ENCODE assay signal across 25 cellular contexts in genomic region chr3:34687671-34688070, GRCh38.
"Had no signal": no experiment of that assay in that cellular context is flagged by ENCODE, and none has a peak within 500 bp of the region (broad histone marks: within the 10 kb centered on the region; RNA-seq: fewer than 3 reads in every experiment).

No MANE protein-coding gene starts in this region.

- H3K36me3 ChIP-seq: esophagus muscularis mucosa, gastroesophageal sphincter, heart left ventricle, left lung, prostate gland, right atrium auricular region, stomach, tibial nerve, vagina had no signal

- H3K27ac ChIP-seq: dorsolateral prefrontal cortex, epithelial cell of prostate, esophagus muscularis mucosa, foreskin keratinocyte, gastroesophageal sphincter, heart left ventricle, left lung, prostate gland, right atrium auricular region, stomach, testis, tibial nerve, vagina had no signal

- H3K9me3 ChIP-seq: esophagus muscularis mucosa, gastroesophageal sphincter, left lung, prostate gland, stomach, testis, tibial nerve, vagina had no signal

- ATAC-seq: foreskin keratinocyte; gastroesophageal sphincter; heart left ventricle; left cardiac atrium; left lung; naive thymus-derived CD8-positive, alpha-beta T cell; sciatic nerve; stimulated activated effector memory CD8-positive, alpha-beta T cell treated with anti-CD3 and anti-CD28 coated beads, Interleukin-12 subunit alpha, Interleukin-12 subunit beta, amount 100 ng/mL, for 72 hours had no signal

- H3K27me3 ChIP-seq: dorsolateral prefrontal cortex, esophagus muscularis mucosa, foreskin keratinocyte, gastroesophageal sphincter, heart left ventricle, hepatocyte, left lung, right atrium auricular region, stomach, testis, tibial nerve, vagina had no signal

- H3K4me1 ChIP-seq: esophagus muscularis mucosa, foreskin keratinocyte, gastroesophageal sphincter, heart left ventricle, left lung, prostate gland, right atrium auricular region, stomach, testis, tibial nerve, vagina had no signal

- DNase-seq: dorsolateral prefrontal cortex; effector CD4-positive, alpha-beta T cell; foreskin keratinocyte; heart left ventricle; left cardiac atrium; left lung; mesenchymal stem cell; naive thymus-derived CD8-positive, alpha-beta T cell; nephron progenitor cell; nucleus accumbens; stimulated activated CD4-positive, alpha-beta T cell treated with anti-CD3 and anti-CD28 coated beads, Interleukin-2, amount 100 ng/mL, for 24 hours; stimulated activated CD4-positive, alpha-beta T cell treated with anti-CD3 and anti-CD28 coated beads, Interleukin-4, amount 100 ng/mL, for 24 hours; stimulated activated naive CD4-positive, alpha-beta T cell treated with Interleukin-2 at 50 U/mL for 16 hours; stomach; testis had no signal

- H3K4me3 ChIP-seq: dorsolateral prefrontal cortex, esophagus muscularis mucosa, gastroesophageal sphincter, heart left ventricle, hepatocyte, left lung, prostate gland, right atrium auricular region, stomach, testis, tibial nerve, vagina had no signal
